ENCODE assay signal across 1 cellular context in the genomic region with DNA sequence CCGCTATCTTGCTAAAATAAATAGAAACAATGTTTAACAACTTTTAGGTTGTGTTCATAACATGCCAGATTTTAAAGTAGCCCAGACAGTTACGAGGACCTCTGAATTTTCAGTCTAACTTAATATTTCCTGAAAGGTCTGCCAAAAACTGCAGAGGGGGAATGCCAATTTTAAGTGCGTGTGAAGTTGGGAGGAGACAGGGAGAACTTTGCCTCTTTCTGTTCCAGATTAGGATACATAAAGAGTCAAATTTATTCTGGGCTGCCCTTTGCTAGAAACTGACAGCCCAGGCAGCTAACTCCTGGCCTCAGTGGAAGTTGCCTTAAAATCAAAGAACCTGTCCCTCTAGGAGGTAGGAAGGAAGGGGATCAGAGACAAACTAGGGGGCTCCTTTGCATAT.
TF ChIP-seq lines count a peak whose summit lies in the region.

No MANE protein-coding gene starts in this region.

TF ChIP-seq in GM23338, 12 proteins besides CTCF, POLR2A, EP300 and RAD21 (continued from another document):
- TF ChIP-seq, protein P1, sequence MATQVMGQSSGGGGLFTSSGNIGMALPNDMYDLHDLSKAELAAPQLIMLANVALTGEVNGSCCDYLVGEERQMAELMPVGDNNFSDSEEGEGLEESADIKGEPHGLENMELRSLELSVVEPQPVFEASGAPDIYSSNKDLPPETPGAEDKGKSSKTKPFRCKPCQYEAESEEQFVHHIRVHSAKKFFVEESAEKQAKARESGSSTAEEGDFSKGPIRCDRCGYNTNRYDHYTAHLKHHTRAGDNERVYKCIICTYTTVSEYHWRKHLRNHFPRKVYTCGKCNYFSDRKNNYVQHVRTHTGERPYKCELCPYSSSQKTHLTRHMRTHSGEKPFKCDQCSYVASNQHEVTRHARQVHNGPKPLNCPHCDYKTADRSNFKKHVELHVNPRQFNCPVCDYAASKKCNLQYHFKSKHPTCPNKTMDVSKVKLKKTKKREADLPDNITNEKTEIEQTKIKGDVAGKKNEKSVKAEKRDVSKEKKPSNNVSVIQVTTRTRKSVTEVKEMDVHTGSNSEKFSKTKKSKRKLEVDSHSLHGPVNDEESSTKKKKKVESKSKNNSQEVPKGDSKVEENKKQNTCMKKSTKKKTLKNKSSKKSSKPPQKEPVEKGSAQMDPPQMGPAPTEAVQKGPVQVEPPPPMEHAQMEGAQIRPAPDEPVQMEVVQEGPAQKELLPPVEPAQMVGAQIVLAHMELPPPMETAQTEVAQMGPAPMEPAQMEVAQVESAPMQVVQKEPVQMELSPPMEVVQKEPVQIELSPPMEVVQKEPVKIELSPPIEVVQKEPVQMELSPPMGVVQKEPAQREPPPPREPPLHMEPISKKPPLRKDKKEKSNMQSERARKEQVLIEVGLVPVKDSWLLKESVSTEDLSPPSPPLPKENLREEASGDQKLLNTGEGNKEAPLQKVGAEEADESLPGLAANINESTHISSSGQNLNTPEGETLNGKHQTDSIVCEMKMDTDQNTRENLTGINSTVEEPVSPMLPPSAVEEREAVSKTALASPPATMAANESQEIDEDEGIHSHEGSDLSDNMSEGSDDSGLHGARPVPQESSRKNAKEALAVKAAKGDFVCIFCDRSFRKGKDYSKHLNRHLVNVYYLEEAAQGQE (IDR thresholded peaks at IDR 0.05; ENCODE audit: unreplicated experiment) = no peak
